Comparison of ENCODE assay signal across 8 cellular contexts in genomic region chr11:117817213-117818035, GRCh38. TPM values are rescaled to one million over a fixed set of nuclear protein-coding genes. Genes with fewer than 3 reads are reported as not detected.
DNase-seq lines count a peak whose midpoint lies in the region; ATAC-seq and TF ChIP-seq lines count a peak whose summit lies in the region.

No MANE protein-coding gene starts in this region.

- in situ Hi-C loops in KBM-7 (cut with MboI; ENCODE audit: low pct_unique_long_range_greater_than_20kb, low sequenced_read_pairs): no loop called here

- H3K27ac ChIP-seq in neural progenitor cell: no peak overlapping the region
- H3K27ac ChIP-seq in stomach smooth muscle (ENCODE audit: low read length): no peak overlapping the region

- H3K9ac ChIP-seq in neural progenitor cell (no peak overlapping the region), stomach smooth muscle (ENCODE audit: low read length in 2 of 2) (peak overlapping the region in 1 of 2 donors; percentile 1)

- H3K4me1 Mint-ChIP-seq in activated T-helper 17 cell treated with anti-CD3 and anti-CD28 coated beads, Interleukin-2, amount 50 U/mL, for 72 hours: peaks cover 43% of the 10 kb centered on the region
- peaks cover 57% of the 10 kb centered on the region for H3K4me1 Mint-ChIP-seq in neural progenitor cell

- H3K4me1 ChIP-seq in neural progenitor cell (peaks cover 33% of the 10 kb centered on the region), stomach smooth muscle (ENCODE audit: control insufficient read depth, insufficient read depth, low read length) (peaks cover 38% of the 10 kb centered on the region)

- H3K27me3 Mint-ChIP-seq in activated T-helper 17 cell treated with anti-CD3 and anti-CD28 coated beads, Interleukin-2, amount 50 U/mL, for 72 hours: no peaks in the 10 kb centered on the region
- H3K27me3 Mint-ChIP-seq in neural progenitor cell (ENCODE audit: insufficient read depth, low read depth): peaks cover 6% of the 10 kb centered on the region

- H3K36me3 ChIP-seq in neural progenitor cell (no peaks in the 10 kb centered on the region), stomach smooth muscle (ENCODE audit: control insufficient read depth in 2 of 2, insufficient read depth in 2 of 2, low read length in 2 of 2) (no peaks in the 10 kb centered on the region)

- H4K20me1 ChIP-seq in neural progenitor cell (ENCODE audit: low read depth): peaks cover 5% of the 10 kb centered on the region

- H3K9me3 Mint-ChIP-seq in activated T-helper 17 cell treated with anti-CD3 and anti-CD28 coated beads, Interleukin-2, amount 50 U/mL, for 72 hours: no peaks in the 10 kb centered on the region
- no peaks in the 10 kb centered on the region for H3K9me3 Mint-ChIP-seq in neural progenitor cell

- no peaks in the 10 kb centered on the region for H3K9me3 ChIP-seq in neural progenitor cell (ENCODE audit: low read depth)
- no peaks in the 10 kb centered on the region for H3K9me3 ChIP-seq in stomach smooth muscle (ENCODE audit: control insufficient read depth in 2 of 2, low read length in 2 of 2)

- peak overlapping the region; percentile 35 for H3K4me3 ChIP-seq in neural progenitor cell
- peak overlapping the region; percentile 13 to 54 for H3K4me3 ChIP-seq in stomach smooth muscle (ENCODE audit: low read length in 2 of 2)

- no peaks in the 10 kb centered on the region for H3K36me3 Mint-ChIP-seq in activated T-helper 17 cell treated with anti-CD3 and anti-CD28 coated beads, Interleukin-2, amount 50 U/mL, for 72 hours (ENCODE audit: low read depth)
- H3K36me3 Mint-ChIP-seq in neural progenitor cell: no peaks in the 10 kb centered on the region

- H3K4me3 Mint-ChIP-seq in activated T-helper 17 cell treated with anti-CD3 and anti-CD28 coated beads, Interleukin-2, amount 50 U/mL, for 72 hours: peak overlapping the region; percentile 76
- H3K4me3 Mint-ChIP-seq in neural progenitor cell: peak overlapping the region; percentile 59

- H3K27me3 ChIP-seq in neural progenitor cell (no peaks in the 10 kb centered on the region), stomach smooth muscle (ENCODE audit: control insufficient read depth in 1 of 2, insufficient read depth in 2 of 2, low read length in 2 of 2) (peaks cover 2 to 16% of the 10 kb centered on the region in 2 donors)

- H3K79me2 ChIP-seq in neural progenitor cell (ENCODE audit: low read depth): no peaks in the 10 kb centered on the region

- DNase-seq in NCI-H524 (lab: John Stamatoyannopoulos, UW): peak; percentile 77 to 85
- no peak for DNase-seq in NCI-H524 treated with DMSO at 0.1 percent for 48 hours (lab: John Stamatoyannopoulos, UW)
- DNase-seq in KBM-7: peak; percentile 85
- DNase-seq in RKO (ENCODE audit: low spot score): peak; percentile 72
- peak; percentile 50 for DNase-seq in fibroblast of the conjunctiva (ENCODE audit: low read depth)
- peak; percentile 89 for DNase-seq in neural progenitor cell (ENCODE audit: low spot score)

- peak overlapping the region; percentile 92 for H3K27ac Mint-ChIP-seq in activated T-helper 17 cell treated with anti-CD3 and anti-CD28 coated beads, Interleukin-2, amount 50 U/mL, for 72 hours
- H3K27ac Mint-ChIP-seq in neural progenitor cell: peak overlapping the region; percentile 93

- peak; percentile 60 for ATAC-seq in activated T-helper 17 cell treated with anti-CD3 and anti-CD28 coated beads, Interleukin-2, amount 50 U/mL, for 72 hours (replicated peaks)

- H3K4me2 ChIP-seq in neural progenitor cell: peak overlapping the region; percentile 73

- H2AFZ ChIP-seq in neural progenitor cell (replicated peaks): peak overlapping the region; percentile 92

- TF ChIP-seq CTCF in neural progenitor cell (IDR thresholded peaks at IDR 0.05): peak; percentile 100

- peaks cover 34% of the 10 kb centered on the region for H3F3A ChIP-seq in neural progenitor cell (ENCODE audit: low read depth)

RNA-seq across cellular contexts. Expression of gene FXYD2, which starts 7.1 kb away (rescaled TPM):
- total RNA-seq in activated T-helper 17 cell treated with anti-CD3 and anti-CD28 coated beads, Interleukin-2, amount 50 U/mL, for 72 hours: 1 to 10 TPM in 1 of 2 donors, not detected in 1; 1.4 TPM
- 1.7 and 1.9 TPM in 2 replicates for total RNA-seq in neural progenitor cell (ENCODE audit: low replicate concordance)

RNA-seq across cellular contexts. Expression of gene DSCAML1, which starts 20.4 kb away (rescaled TPM):
- total RNA-seq in activated T-helper 17 cell treated with anti-CD3 and anti-CD28 coated beads, Interleukin-2, amount 50 U/mL, for 72 hours: 1 to 10 TPM in 1 of 2 donors, not detected in 1; 2.8 TPM
- total RNA-seq in neural progenitor cell (ENCODE audit: low replicate concordance): 0.06 TPM in 2 replicates

RNA-seq across cellular contexts. Expression of gene FXYD6, which starts 59.0 kb away (rescaled TPM):
- under 1 TPM in 1 of 2 donors, not detected in 1; 0.19 TPM for total RNA-seq in activated T-helper 17 cell treated with anti-CD3 and anti-CD28 coated beads, Interleukin-2, amount 50 U/mL, for 72 hours
- total RNA-seq in neural progenitor cell (ENCODE audit: low replicate concordance): 95.6 and 123 TPM in 2 replicates

Comparison
In these comparisons a context has a peak if more than half of its experiments do, and no peak if none do; other contexts are left out.
1. RNA of gene FXYD6, which starts 59.0 kb away (total RNA-seq): 95.6 to 123 TPM in neural progenitor cell; 0.19 TPM in activated T-helper 17 cell treated with anti-CD3 and anti-CD28 coated beads, Interleukin-2, amount 50 U/mL, for 72 hours; every median in the first group is over 10 times any median in the second.